ENCODE assay signal across 14 cellular contexts in genomic region chrX:132483523-132483922, GRCh38. TPM values are rescaled to one million over a fixed set of nuclear protein-coding genes. Genes with fewer than 3 reads are reported as not detected.
A peak's percentile ranks its signal among the peaks of the same experiment; 100 is the strongest.
DNase-seq lines count a peak whose midpoint lies in the region; ATAC-seq, FAIRE-seq and TF ChIP-seq lines count a peak whose summit lies in the region.
"Had no signal": no experiment of that assay in that cellular context is flagged by ENCODE, and none has a peak within 500 bp of the region (broad histone marks: within the 10 kb centered on the region; RNA-seq: fewer than 3 reads in every experiment).

No MANE protein-coding gene starts in this region.

- intact Hi-C loops in CD4-positive, alpha-beta T cell (cut with DNase I, micrococcal nuclease), result loop anchor here (5.0 to 10.0 kb wide), 4 partner anchors 51 to 459 kb away; partner anchors contain the start of genes RAP2C (in 1 of the 2) and STK26 (in 1 of the 2)
- intact Hi-C loops in HepG2 (cut with micrococcal nuclease; ENCODE audit: unreplicated experiment), result loop anchor here (5.0 to 10.0 kb wide), 3 partner anchors 71 to 269 kb away; partner anchors contain the start of gene RAP2C

- H3K9ac ChIP-seq in HepG2 (ENCODE audit: insufficient read depth, low read depth, low read length), result peak overlapping the region; percentile 43; the same call in 1 of the 2 replicates

- DNase-seq in CD4-positive, alpha-beta T cell, result no peak
- peak; percentile 79 for DNase-seq in NCI-H748 treated with DMSO at 0.1 percent for 48 hours (lab: John Stamatoyannopoulos, UW)
- peak; percentile 81 for DNase-seq in HepG2 (ENCODE audit: low spot score)
- DNase-seq in SKM-1 treated with dmso at 0.1 percent for 144 hours (lab: John Stamatoyannopoulos, UW; ENCODE audit: unreplicated experiment), result no peak
- DNase-seq: activated CD4-positive, alpha-beta T cell treated with anti-CD3 and anti-CD28 coated beads, Interleukin-2, amount 10 ng/mL, durations not matched to agents 7 days and 5 days; endodermal cell; Kasumi-1; left lung; SJCRH30; T1000 had no signal

- no peak overlapping the region for H2AFZ ChIP-seq in HepG2 (ENCODE audit: low read length)

- in situ Hi-C loops in HepG2 (cut with HindIII; ENCODE audit: extremely low pct_ligation_motif_present, low pct_unique_long_range_greater_than_20kb), result loop anchor here (10.0 kb wide), 1 partner anchor 69 kb away; no protein-coding TSS in a partner anchor

- TF ChIP-seq EP300 in HepG2 (IDR thresholded peaks at IDR 0.05; ENCODE audit: low read depth in 2 of 2, low read length in 2 of 2) (peak in 1 of 2 experiments; percentile 62; a peak in 2 of 4 replicates), HepG2 (CRISPR knock-in tag; IDR thresholded peaks at IDR 0.05; ENCODE audit: borderline replicate concordance) (no peak; the same call in 1 of the 2 replicates)

- POLR2A ChIA-PET in CD4-positive, alpha-beta T cell (lab: Charles Lee), result no interaction called here
- POLR2A ChIA-PET in HepG2 (lab: Yijun Ruan, JAX), result interaction anchor here (1.0 to 2.5 kb wide), 4 partner anchors 8 to 107 kb away, joined by 3 to 5 read pairs (median 3); no protein-coding TSS in a partner anchor

- H3K79me2 ChIP-seq in HepG2 (ENCODE audit: insufficient read depth, low read length), result peaks cover 82% of the 10 kb centered on the region

- TF ChIP-seq CTCF in CD4-positive, alpha-beta T cell (IDR thresholded peaks at IDR 0.05), result no peak
- no peak for TF ChIP-seq CTCF in HepG2 (CRISPR knock-in tag; IDR thresholded peaks at IDR 0.05)

- no peak for TF ChIP-seq RAD21 in HepG2 (CRISPR knock-in tag; IDR thresholded peaks at IDR 0.05)

- peak overlapping the region; percentile 80 for H3K4me2 ChIP-seq in HepG2 (ENCODE audit: low read depth, low read length)

- H3K9me3 Mint-ChIP-seq in CD4-positive, alpha-beta T cell, result no peaks in the 10 kb centered on the region
- H3K9me3 Mint-ChIP-seq: activated CD4-positive, alpha-beta T cell treated with anti-CD3 and anti-CD28 coated beads, Interleukin-2, amount 10 ng/mL, durations not matched to agents 7 days and 5 days; endodermal cell had no signal

- FAIRE-seq in HepG2 (lab: Jason Lieb, UNC), result peak; percentile 36

- H3K27ac ChIP-seq in CD4-positive, alpha-beta T cell (ENCODE audit: low read depth, low read length), result no peak overlapping the region
- peak overlapping the region; percentile 94 for H3K27ac ChIP-seq in HepG2 (ENCODE audit: extremely low read length, insufficient read depth, low read length)
- H3K27ac ChIP-seq: left lung, SJCRH30 had no signal

- no peaks in the 10 kb centered on the region for H3K36me3 ChIP-seq in HepG2 (replicated peaks in 1 of 2; ENCODE audit: control insufficient read depth in 1 of 2, insufficient read depth in 2 of 2, low read length in 2 of 2)
- H3K36me3 ChIP-seq: left lung, SJCRH30 had no signal

- BruUV-seq in HepG2 (replicated peaks; lab: Mats Ljungman, UMichigan), result no TSS peak

- H3K4me1 ChIP-seq in HepG2 (ENCODE audit: insufficient read depth, low read length), result peaks cover 85% of the 10 kb centered on the region

- peak overlapping the region; percentile 75 for H3K27ac Mint-ChIP-seq in CD4-positive, alpha-beta T cell
- H3K27ac Mint-ChIP-seq: activated CD4-positive, alpha-beta T cell treated with anti-CD3 and anti-CD28 coated beads, Interleukin-2, amount 10 ng/mL, durations not matched to agents 7 days and 5 days; endodermal cell had no signal

- peak overlapping the region in 2 of 3 experiments; percentile 43 to 44; a peak in 3 of 6 replicates for H3K4me3 ChIP-seq in HepG2 (replicated peaks in 1 of 3; ENCODE audit: insufficient read depth in 1 of 3, low read depth in 2 of 3, low read length in 3 of 3)
- H3K4me3 ChIP-seq: left lung, SJCRH30 had no signal

- H3K36me3 Mint-ChIP-seq in CD4-positive, alpha-beta T cell (ENCODE audit: low read depth), result peaks cover 4% of the 10 kb centered on the region

- no peaks in the 10 kb centered on the region for H3K27me3 ChIP-seq in CD4-positive, alpha-beta T cell (ENCODE audit: control insufficient read depth, insufficient read depth, low read length)
- H3K27me3 ChIP-seq in HepG2 (ENCODE audit: control insufficient read depth in 1 of 2, insufficient read depth in 2 of 2, low read length in 2 of 2), result no peaks in the 10 kb centered on the region
- H3K27me3 ChIP-seq: left lung, SJCRH30 had no signal

- H3K27me3 Mint-ChIP-seq in CD4-positive, alpha-beta T cell, result no peaks in the 10 kb centered on the region
- H3K27me3 Mint-ChIP-seq: activated CD4-positive, alpha-beta T cell treated with anti-CD3 and anti-CD28 coated beads, Interleukin-2, amount 10 ng/mL, durations not matched to agents 7 days and 5 days had no signal

- CTCF ChIA-PET in CD4-positive, alpha-beta T cell (lab: Charles Lee), result no interaction called here
- CTCF ChIA-PET in HepG2 (lab: Yijun Ruan, JAX; ENCODE audit: low intra/inter-chr PET ratio, low total read pairs), result no interaction called here

- no peak for ATAC-seq in CD4-positive, alpha-beta T cell (ENCODE audit: poor library complexity)
- ATAC-seq in HG02885 (IDR thresholded peaks at IDR 0.05; ENCODE audit: poor library complexity, unreplicated experiment) (peak; percentile 20), HepG2 (peak; percentile 46), GM19467 (IDR thresholded peaks at IDR 0.05; ENCODE audit: unreplicated experiment) (no peak), GM19455 (IDR thresholded peaks at IDR 0.05; ENCODE audit: unreplicated experiment) (no peak), esophagus mucosa (no peak)
- ATAC-seq: left lung had no signal

- WGBS in HepG2 (ENCODE audit: low lambda C conversion rate), result 0% methylated on average over 2 of the region's 2 CpGs

- TF ChIP-seq POLR2A in HepG2 (IDR thresholded peaks at IDR 0.05; ENCODE audit: insufficient read depth in 1 of 2, low read depth in 2 of 2, low read length in 2 of 2), result no peak

- no peaks in the 10 kb centered on the region for H4K20me1 ChIP-seq in HepG2 (ENCODE audit: insufficient read depth, low read length)

- no peak overlapping the region for H3K4me3 Mint-ChIP-seq in CD4-positive, alpha-beta T cell
- H3K4me3 Mint-ChIP-seq: activated CD4-positive, alpha-beta T cell treated with anti-CD3 and anti-CD28 coated beads, Interleukin-2, amount 10 ng/mL, durations not matched to agents 7 days and 5 days; endodermal cell had no signal

- peaks cover 85% of the 10 kb centered on the region for H3K4me1 Mint-ChIP-seq in CD4-positive, alpha-beta T cell (ENCODE audit: low read depth)

- H3K9me3 ChIP-seq in CD4-positive, alpha-beta T cell (ENCODE audit: control insufficient read depth, low read length), result no peaks in the 10 kb centered on the region
- H3K9me3 ChIP-seq in HepG2 (ENCODE audit: low read length), result no peaks in the 10 kb centered on the region
- H3K9me3 ChIP-seq: left lung, SJCRH30 had no signal

TF ChIP-seq in HepG2, 621 proteins besides CTCF, POLR2A, EP300 and RAD21 (continues in another document):
- TF ChIP-seq TRAFD1 (CRISPR knock-in tag; IDR thresholded peaks at IDR 0.05; ENCODE audit: borderline replicate concordance) (no peak), IRF2 (CRISPR knock-in tag; IDR thresholded peaks at IDR 0.05) (no peak), TCF7 (IDR thresholded peaks at IDR 0.05; ENCODE audit: low read depth) (0 out of 2 replicates have a peak, but pooled peaks have one; percentile 27), KLF6 (CRISPR knock-in tag; IDR thresholded peaks at IDR 0.05) (no peak)

RNA-seq across cellular contexts. Expression of gene MBNL3, which starts 5.3 kb away (rescaled TPM):
- total RNA-seq in CD4-positive, alpha-beta T cell, result 10 to 100 TPM; 19.0 to 19.4 TPM
- total RNA-seq in HepG2 (2016; rRNA removed; fragmentation: Illumina TruSeq; extraction: Trizol), result 155 and 367 TPM in 2 replicates
- total RNA-seq in HepG2 (2016; cell fraction: cytosol; rRNA removed; fragmentation: Illumina TruSeq; extraction: Trizol; ENCODE audit: low read depth), result 13.3 and 14.6 TPM in 2 replicates
- total RNA-seq in HepG2 (2016; cell fraction: insoluble cytoplasmic fraction; rRNA removed; fragmentation: Illumina TruSeq; extraction: Trizol), result 151 and 343 TPM in 2 replicates
- total RNA-seq in HepG2 (2016; cell fraction: membrane; rRNA removed; fragmentation: Illumina TruSeq; extraction: Trizol), result 51.3 and 60.6 TPM in 2 replicates
- 147 and 156 TPM in 2 replicates for total RNA-seq in HepG2 (2016; cell fraction: nucleus; rRNA removed; fragmentation: Illumina TruSeq; extraction: Trizol)
- 184 and 257 TPM in 2 replicates for polyA plus RNA-seq in HepG2 (2011; rRNA removed)
- polyA plus RNA-seq in HepG2 (2011; cell fraction: cytosol; rRNA removed), result 176 and 180 TPM in 2 replicates
- 79.2 and 90.5 TPM in 2 replicates for polyA plus RNA-seq in HepG2 (2011; cell fraction: nucleus; rRNA removed)
- polyA plus RNA-seq in HepG2 (2012), result 89.3 and 124 TPM in 2 replicates
- 13.4 and 13.7 TPM in 2 replicates for polyA plus RNA-seq in HepG2 (2016; cell fraction: cytosol; fragmentation: Illumina TruSeq; extraction: Trizol; ENCODE audit: low read depth)
- polyA plus RNA-seq in HepG2 (2016; cell fraction: insoluble cytoplasmic fraction; fragmentation: Illumina TruSeq; extraction: Trizol; ENCODE audit: low read depth), result 152 and 158 TPM in 2 replicates
- polyA plus RNA-seq in HepG2 (2016; cell fraction: membrane; fragmentation: Illumina TruSeq; extraction: Trizol; ENCODE audit: low read depth), result 28.6 and 30.8 TPM in 2 replicates
- 118 and 129 TPM in 2 replicates for polyA plus RNA-seq in HepG2 (2016; cell fraction: nucleus; fragmentation: Illumina TruSeq; extraction: Trizol; ENCODE audit: insufficient read depth, low read depth)
- 456 and 893 TPM in 2 replicates for polyA minus RNA-seq in HepG2 (2011; rRNA and poly(A)+ RNA removed; ENCODE audit: low replicate concordance)
- polyA minus RNA-seq in HepG2 (2011; cell fraction: cytosol; rRNA and poly(A)+ RNA removed), result 213 and 216 TPM in 2 replicates
- 149 and 164 TPM in 2 replicates for polyA minus RNA-seq in HepG2 (2011; cell fraction: nucleus; rRNA and poly(A)+ RNA removed)
- total RNA-seq in esophagus mucosa, result 27.8 TPM

Comparison
In these comparisons a context has a peak if more than half of its experiments do, and no peak if none do; other contexts are left out.
1. ATAC-seq: peak in HG02885 (single experiment) and HepG2 (single experiment); none in CD4-positive, alpha-beta T cell (single experiment), GM19467 (single experiment), GM19455 (single experiment) and esophagus mucosa (single experiment).
2. DNase-seq: peak in NCI-H748 treated with DMSO at 0.1 percent for 48 hours (single experiment) and HepG2 (single experiment); none in CD4-positive, alpha-beta T cell (0 of 10) and SKM-1 treated with dmso at 0.1 percent for 144 hours (single experiment).